12 cellular contexts compared by ENCODE assay signal in the genomic region with DNA sequence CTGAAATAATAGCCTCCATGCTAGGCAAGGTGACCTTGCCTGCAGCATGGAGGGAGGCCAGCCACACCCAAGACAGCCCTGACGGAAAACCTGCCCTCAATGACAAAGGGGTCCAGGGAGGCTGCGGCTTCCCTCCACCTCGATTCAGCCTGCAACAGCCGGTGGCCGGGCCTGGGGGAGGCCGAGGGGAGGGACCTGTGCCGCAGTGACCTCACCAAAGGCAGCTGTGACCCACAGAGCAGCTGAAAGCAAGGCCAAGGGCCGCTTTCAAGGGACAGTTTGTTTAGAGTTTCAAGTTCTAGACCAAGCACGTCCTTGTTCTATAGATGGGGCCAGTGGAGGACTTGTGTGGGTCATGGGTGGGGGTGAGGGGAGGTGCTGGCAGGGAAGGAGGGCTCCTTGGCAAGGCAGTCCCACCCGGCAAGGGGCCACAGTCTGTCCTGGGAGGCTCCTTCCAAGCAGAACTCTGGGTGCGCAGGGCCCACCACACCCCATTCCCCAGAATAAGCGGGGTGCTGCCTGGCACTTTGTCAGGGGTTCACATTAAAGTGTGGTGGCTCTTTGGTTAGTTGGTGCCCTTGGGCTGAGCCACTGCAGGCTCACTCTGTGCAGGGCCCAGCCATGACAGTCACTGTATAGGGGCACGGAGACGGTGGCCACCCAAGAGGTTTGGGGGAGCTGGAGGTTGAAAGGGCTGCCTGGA.
DNase-seq lines count a peak whose midpoint lies in the region; ATAC-seq, FAIRE-seq and TF ChIP-seq lines count a peak whose summit lies in the region.
"Had no signal": no experiment of that assay in that cellular context is flagged by ENCODE, and none has a peak within 500 bp of the region (broad histone marks: within the 10 kb centered on the region; RNA-seq: fewer than 3 reads in every experiment).

No MANE protein-coding gene starts in this region.

- H3K27ac ChIP-seq in A549 = peak overlapping the region; percentile 63 to 78
- peak overlapping the region; percentile 77 for H3K27ac ChIP-seq in prostate gland

- TF ChIP-seq RAD21 in A549 (conservative IDR thresholded peaks at IDR 0.05 in 1 of 2, IDR thresholded peaks at IDR 0.05 in 1 of 2) = no peak

- H3K27me3 Mint-ChIP-seq in WTC11 (ENCODE audit: low read depth) = no peaks in the 10 kb centered on the region
- H3K27me3 Mint-ChIP-seq: activated CD4-positive, alpha-beta memory T cell treated with anti-CD3 and anti-CD28 coated beads, Interleukin-2, amount 10 ng/mL, durations not matched to agents 7 days and 5 days; IgD-negative memory B cell had no signal

- TF ChIP-seq POLR2A in A549 (IDR thresholded peaks at IDR 0.05; ENCODE audit: low read length) = no peak
- no peak for TF ChIP-seq POLR2A in prostate gland (IDR thresholded peaks at IDR 0.05)

- H3K9me3 ChIP-seq in A549 = no peaks in the 10 kb centered on the region
- H3K9me3 ChIP-seq in prostate gland = no peaks in the 10 kb centered on the region
- H3K9me3 ChIP-seq: mucosa of descending colon had no signal

- H3K4me3 ChIP-seq in A549 (no peak overlapping the region), prostate gland (no peak overlapping the region)
- H3K4me3 ChIP-seq: mucosa of descending colon had no signal

- ATAC-seq in A549 = peak; percentile 2 to 10; a peak in 4 of 6 replicates
- 0 out of 2 replicates have a peak, but pooled peaks have one; percentile 5 for ATAC-seq in WTC11
- peak; percentile 13 for ATAC-seq in left ventricle myocardium superior
- no peak for ATAC-seq in GM18520 (IDR thresholded peaks at IDR 0.05; ENCODE audit: unreplicated experiment)
- no peak for ATAC-seq in GM21619 (IDR thresholded peaks at IDR 0.05; ENCODE audit: unreplicated experiment)
- ATAC-seq in HG03097 (IDR thresholded peaks at IDR 0.05; ENCODE audit: low FRiP score, unreplicated experiment) = no peak

- no peaks in the 10 kb centered on the region for H3K9me3 Mint-ChIP-seq in WTC11
- H3K9me3 Mint-ChIP-seq: activated CD4-positive, alpha-beta memory T cell treated with anti-CD3 and anti-CD28 coated beads, Interleukin-2, amount 10 ng/mL, durations not matched to agents 7 days and 5 days; IgD-negative memory B cell had no signal

- WGBS in A549 (ENCODE audit: missing lambda C conversion rate) = 67% methylated on average over 13 of the region's 14 CpGs
- WGBS in prostate gland = 53% methylated on average over 14 of the region's 14 CpGs

- no peak for FAIRE-seq in A549 (lab: Jason Lieb, UNC)

- H3K4me1 Mint-ChIP-seq in WTC11 = peaks cover 41% of the 10 kb centered on the region
- H3K4me1 Mint-ChIP-seq: IgD-negative memory B cell had no signal

- peak overlapping the region; percentile 57 for H3K27ac Mint-ChIP-seq in WTC11
- H3K27ac Mint-ChIP-seq: activated CD4-positive, alpha-beta memory T cell treated with anti-CD3 and anti-CD28 coated beads, Interleukin-2, amount 10 ng/mL, durations not matched to agents 7 days and 5 days had no signal

- DNase-seq in A549 (ENCODE audit: low read depth in 1 of 2, low spot score in 1 of 2) = peak in 1 of 2 experiments; percentile 36
- DNase-seq in WTC11 (ENCODE audit: low spot score) = no peak
- no peak for DNase-seq in left ventricle myocardium superior
- DNase-seq in prostate gland (ENCODE audit: low spot score) = no peak
- no peak for DNase-seq in SKM-1 treated with dmso at 0.1 percent for 144 hours (lab: John Stamatoyannopoulos, UW; ENCODE audit: unreplicated experiment)
- DNase-seq: activated CD4-positive, alpha-beta memory T cell treated with anti-CD3 and anti-CD28 coated beads, Interleukin-2, amount 10 ng/mL, durations not matched to agents 7 days and 5 days; NCI-H2171 had no signal

- CTCF ChIA-PET in A549 (lab: Yijun Ruan, JAX) = interaction anchor here (1.0 to 2.0 kb wide), 3 partner anchors 25 to 308 kb away, joined by 3 to 9 read pairs (median 3); no protein-coding TSS in a partner anchor
- CTCF ChIA-PET in WTC11 (lab: Charles Lee) = interaction anchor here (1.8 kb wide), 1 partner anchor 46 kb away, joined by 7 read pairs; no protein-coding TSS in a partner anchor

- H3K36me3 ChIP-seq in prostate gland = peaks cover 0 to 4% of the 10 kb centered on the region in 2 donors

- H3K4me1 ChIP-seq in A549 = peaks cover 78% of the 10 kb centered on the region
- peaks cover 31% of the 10 kb centered on the region for H3K4me1 ChIP-seq in prostate gland (replicated peaks)

- POLR2A ChIA-PET in A549 (lab: Yijun Ruan, JAX) (no interaction called here), WTC11 (lab: Charles Lee) (interaction anchor here (0.5 kb wide), 1 partner anchor 601 kb away, joined by 3 read pairs; no protein-coding TSS in a partner anchor)

- no peak for TF ChIP-seq CTCF in A549 (IDR thresholded peaks at IDR 0.05)
- no peak for TF ChIP-seq CTCF in WTC11 (IDR thresholded peaks at IDR 0.05)
- no peak for TF ChIP-seq CTCF in prostate gland (IDR thresholded peaks at IDR 0.05)

- H3K36me3 Mint-ChIP-seq in WTC11 = no peaks in the 10 kb centered on the region

- intact Hi-C loops in left ventricle myocardium superior (cut with micrococcal nuclease) (no loop called here), prostate gland (cut with DNase I) (no loop called here)

- peak overlapping the region; percentile 36 for H3K4me2 ChIP-seq in A549

- H3K27me3 ChIP-seq in prostate gland (replicated peaks; ENCODE audit: insufficient read depth) = no peaks in the 10 kb centered on the region

- no peak overlapping the region for H3K4me3 Mint-ChIP-seq in WTC11
- H3K4me3 Mint-ChIP-seq: activated CD4-positive, alpha-beta memory T cell treated with anti-CD3 and anti-CD28 coated beads, Interleukin-2, amount 10 ng/mL, durations not matched to agents 7 days and 5 days; IgD-negative memory B cell had no signal

- no peak for TF ChIP-seq EP300 in A549 (IDR thresholded peaks at IDR 0.05)

TF ChIP-seq in A549, 52 proteins besides CTCF, POLR2A, EP300 and RAD21:
- TF ChIP-seq CBX8 (IDR thresholded peaks at IDR 0.05) (no peak), GATA3 (IDR thresholded peaks at IDR 0.05; ENCODE audit: borderline replicate concordance) (peak; percentile 0; the same call in 1 of the 2 replicates), JUN (IDR thresholded peaks at IDR 0.05) (peak; percentile 3 to 10; a peak in 2 of 5 replicates)

TF ChIP-seq in WTC11, 78 proteins besides CTCF, POLR2A, EP300 and RAD21:
- TF ChIP-seq SP1 (CRISPR knock-in tag; conservative IDR thresholded peaks at IDR 0.05) (no peak), TP53 (CRISPR knock-in tag; IDR thresholded peaks at IDR 0.05) (no peak), NR2C2 (CRISPR knock-in tag; IDR thresholded peaks at IDR 0.05) (no peak), FOXK1 (CRISPR knock-in tag; IDR thresholded peaks at IDR 0.05) (no peak), RORB (CRISPR knock-in tag; IDR thresholded peaks at IDR 0.05) (no peak)
- TF ChIP-seq, protein P1, sequence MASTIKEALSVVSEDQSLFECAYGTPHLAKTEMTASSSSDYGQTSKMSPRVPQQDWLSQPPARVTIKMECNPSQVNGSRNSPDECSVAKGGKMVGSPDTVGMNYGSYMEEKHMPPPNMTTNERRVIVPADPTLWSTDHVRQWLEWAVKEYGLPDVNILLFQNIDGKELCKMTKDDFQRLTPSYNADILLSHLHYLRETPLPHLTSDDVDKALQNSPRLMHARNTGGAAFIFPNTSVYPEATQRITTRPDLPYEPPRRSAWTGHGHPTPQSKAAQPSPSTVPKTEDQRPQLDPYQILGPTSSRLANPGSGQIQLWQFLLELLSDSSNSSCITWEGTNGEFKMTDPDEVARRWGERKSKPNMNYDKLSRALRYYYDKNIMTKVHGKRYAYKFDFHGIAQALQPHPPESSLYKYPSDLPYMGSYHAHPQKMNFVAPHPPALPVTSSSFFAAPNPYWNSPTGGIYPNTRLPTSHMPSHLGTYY (CRISPR knock-in tag; IDR thresholded peaks at IDR 0.05) = no peak
- TF ChIP-seq, protein P2, sequence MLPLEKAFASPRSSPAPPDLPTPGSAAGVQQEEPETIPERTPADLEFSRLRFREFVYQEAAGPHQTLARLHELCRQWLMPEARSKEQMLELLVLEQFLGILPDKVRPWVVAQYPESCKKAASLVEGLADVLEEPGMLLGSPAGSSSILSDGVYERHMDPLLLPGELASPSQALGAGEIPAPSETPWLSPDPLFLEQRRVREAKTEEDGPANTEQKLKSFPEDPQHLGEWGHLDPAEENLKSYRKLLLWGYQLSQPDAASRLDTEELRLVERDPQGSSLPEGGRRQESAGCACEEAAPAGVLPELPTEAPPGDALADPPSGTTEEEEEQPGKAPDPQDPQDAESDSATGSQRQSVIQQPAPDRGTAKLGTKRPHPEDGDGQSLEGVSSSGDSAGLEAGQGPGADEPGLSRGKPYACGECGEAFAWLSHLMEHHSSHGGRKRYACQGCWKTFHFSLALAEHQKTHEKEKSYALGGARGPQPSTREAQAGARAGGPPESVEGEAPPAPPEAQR (CRISPR knock-in tag; IDR thresholded peaks at IDR 0.05) = no peak

Comparison
In these comparisons a context has a peak if more than half of its experiments do, and no peak if none do; other contexts are left out.
1. ATAC-seq: peak in A549 (2 of 2), WTC11 (single experiment) and left ventricle myocardium superior (single experiment); none in GM18520 (single experiment), GM21619 (single experiment) and HG03097 (single experiment).